15 cellular contexts compared by ENCODE assay signal in the genomic region with DNA sequence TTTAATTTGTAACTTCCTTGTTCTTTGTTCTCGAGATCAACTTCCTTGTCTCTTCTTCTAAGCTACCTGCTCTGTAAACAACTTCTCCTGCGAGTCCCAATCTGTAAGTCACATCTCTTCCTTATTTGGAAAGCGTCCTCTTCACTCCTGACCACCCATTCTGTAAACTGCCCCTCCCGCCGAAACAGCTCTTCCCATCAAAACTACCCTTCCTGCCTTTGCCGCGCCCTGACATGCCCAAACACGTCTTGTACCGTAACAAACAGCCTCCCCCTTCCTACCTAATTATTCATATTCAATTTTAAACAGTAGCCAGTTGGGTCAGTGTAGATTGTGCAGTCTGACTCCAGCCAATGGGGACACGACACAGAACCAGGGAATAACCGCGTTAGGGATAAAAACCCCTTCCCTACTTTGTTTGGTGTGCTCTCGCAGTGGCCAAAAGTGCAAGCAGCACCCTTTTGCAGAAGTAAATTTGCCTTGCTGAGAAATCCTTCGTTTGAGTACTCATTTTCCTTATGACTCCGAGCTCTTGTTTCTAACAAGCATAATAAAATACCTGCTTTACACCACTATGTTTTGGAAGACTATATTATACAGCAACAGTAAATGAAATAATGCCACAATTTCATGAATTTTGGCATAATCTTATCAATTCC. TPM values are rescaled to one million over a fixed set of nuclear protein-coding genes. Genes with fewer than 3 reads are reported as not detected.
DNase-seq lines count a peak whose midpoint lies in the region; ATAC-seq and TF ChIP-seq lines count a peak whose summit lies in the region.
"Had no signal": no experiment of that assay in that cellular context is flagged by ENCODE, and none has a peak within 500 bp of the region (broad histone marks: within the 10 kb centered on the region; RNA-seq: fewer than 3 reads in every experiment).

No MANE protein-coding gene starts in this region.

- H3K36me3 Mint-ChIP-seq in immature natural killer cell, result peaks cover 37 to 54% (median 43%) of the 10 kb centered on the region in 3 donors

- H3K36me3 ChIP-seq in BLaER1 (peaks cover 82% of the 10 kb centered on the region), SU-DHL-6 (ENCODE audit: low read length) (peaks cover 31% of the 10 kb centered on the region)

- H3K27ac ChIP-seq in BLaER1 (no peak overlapping the region), SU-DHL-6 (ENCODE audit: low read depth, low read length) (peak overlapping the region; percentile 21; the same call in 1 of the 2 replicates)
- H3K27ac ChIP-seq: heart right ventricle, tibial artery had no signal

- H3K9ac ChIP-seq in BLaER1 (no peak overlapping the region), SU-DHL-6 (ENCODE audit: low read length) (no peak overlapping the region)

- peaks cover 0 to 7% (median 0%) of the 10 kb centered on the region in 3 donors for H3K27me3 Mint-ChIP-seq in immature natural killer cell (ENCODE audit: low read depth in 3 of 3)

- H3F3A ChIP-seq in SU-DHL-6 (ENCODE audit: insufficient read depth), result no peaks in the 10 kb centered on the region

- no peak overlapping the region for H3K4me3 Mint-ChIP-seq in immature natural killer cell

- H3K79me2 ChIP-seq in SU-DHL-6 (ENCODE audit: insufficient read depth, low read length), result peaks cover 95% of the 10 kb centered on the region

- ATAC-seq in esophagus mucosa (peak; percentile 48), HG03159 (IDR thresholded peaks at IDR 0.05; ENCODE audit: unreplicated experiment) (no peak)
- ATAC-seq: heart right ventricle, PC-3 had no signal

- H3K9me3 Mint-ChIP-seq in immature natural killer cell, result peaks cover 7 to 26% (median 18%) of the 10 kb centered on the region in 6 donors

- 0 out of 2 replicates have a peak overlapping the region, but pooled peaks have one; percentile 14 for H3K4me3 ChIP-seq in BLaER1
- H3K4me3 ChIP-seq in SU-DHL-6 (ENCODE audit: insufficient read depth, low read length, poor library complexity, severe bottlenecking), result no peak overlapping the region
- H3K4me3 ChIP-seq: heart right ventricle, tibial artery had no signal

- no peaks in the 10 kb centered on the region for H3K27me3 ChIP-seq in BLaER1
- H3K27me3 ChIP-seq in SU-DHL-6 (ENCODE audit: low read length), result no peaks in the 10 kb centered on the region
- H3K27me3 ChIP-seq: heart right ventricle, tibial artery had no signal

- no peak overlapping the region for H2AFZ ChIP-seq in SU-DHL-6 (ENCODE audit: low read depth, low read length, severe bottlenecking)

- peaks cover 18 to 22% of the 10 kb centered on the region in 2 donors for H3K4me1 Mint-ChIP-seq in immature natural killer cell

- H3K4me2 ChIP-seq in BLaER1 (no peak overlapping the region), SU-DHL-6 (ENCODE audit: low read depth, low read length, poor library complexity, severe bottlenecking) (no peak overlapping the region)

- H3K4me1 ChIP-seq in BLaER1, result peaks cover 21% of the 10 kb centered on the region
- H3K4me1 ChIP-seq: tibial artery had no signal

- DNase-seq in GF-D8 (lab: John Stamatoyannopoulos, UW) (peak; percentile 33), immature natural killer cell (no peak), NCI-H2196 (lab: John Stamatoyannopoulos, UW; ENCODE audit: unreplicated experiment) (no peak)
- no peak for DNase-seq in activated CD8-positive, alpha-beta memory T cell treated with anti-CD3 and anti-CD28 coated beads for 24 hours
- DNase-seq: activated CD4-positive, alpha-beta T cell treated with anti-CD3 and anti-CD28 coated beads for 1 hour; activated T-cell treated with anti-CD3 and anti-CD28 coated beads, Interleukin-2, amount 50 U/mL, for 48 hours; heart right ventricle; NCI-H1105 treated with DMSO at 0.1 percent for 48 hours; PC-3; SW 1271; tibial artery had no signal

- no peak overlapping the region for H3K27ac Mint-ChIP-seq in immature natural killer cell

- peaks cover 14% of the 10 kb centered on the region; the same call in 1 of the 2 replicates for H4K20me1 ChIP-seq in BLaER1
- H4K20me1 ChIP-seq in SU-DHL-6 (ENCODE audit: low read depth, low read length), result 0 out of 2 replicates have a peak, but pooled peaks cover 2% of the 10 kb centered on the region

- peaks cover 92% of the 10 kb centered on the region for H3K9me3 ChIP-seq in BLaER1
- H3K9me3 ChIP-seq in SU-DHL-6 (ENCODE audit: insufficient read depth, low read length), result peaks cover 27% of the 10 kb centered on the region; the same call in 1 of the 2 replicates
- H3K9me3 ChIP-seq: tibial artery had no signal

- no peaks in the 10 kb centered on the region for H3K9me2 ChIP-seq in SU-DHL-6 (replicated peaks; ENCODE audit: insufficient read depth, low read length)

- TF ChIP-seq CTCF in SU-DHL-6 (IDR thresholded peaks at IDR 0.05; ENCODE audit: insufficient read depth, low read length, poor library complexity, severe bottlenecking), result no peak

RNA-seq across cellular contexts. Expression of a gene that starts 39.8 kb away (rescaled TPM):
- 17.8 TPM for total RNA-seq in esophagus mucosa
- 10 to 100 TPM; 16.8 to 25.4 (median 18.8) TPM for polyA plus RNA-seq in immature natural killer cell

RNA-seq across cellular contexts. Expression of a gene that starts 39.9 kb away (rescaled TPM):
- 1.1 TPM for total RNA-seq in esophagus mucosa
- under 1 TPM in 1 of 3 donors, not detected in 2; 0.08 TPM for polyA plus RNA-seq in immature natural killer cell
